ENCODE assay signal across 10 cellular contexts in genomic region chr11:128417607-128418324, GRCh38.
DNase-seq lines count a peak whose midpoint lies in the region; ATAC-seq, FAIRE-seq and TF ChIP-seq lines count a peak whose summit lies in the region.
"Had no signal": no experiment of that assay in that cellular context is flagged by ENCODE, and none has a peak within 500 bp of the region (broad histone marks: within the 10 kb centered on the region; RNA-seq: fewer than 3 reads in every experiment).

No MANE protein-coding gene starts in this region.

- 12% methylated on average over 5 of the region's 5 CpGs for WGBS in HepG2 (ENCODE audit: low lambda C conversion rate)
- 28 to 34% methylated on average over 5 of the region's 5 CpGs for WGBS in testis, 2 donors

- BruUV-seq in HepG2 (replicated peaks; lab: Mats Ljungman, UMichigan): no TSS peak

- no peaks in the 10 kb centered on the region for H4K20me1 ChIP-seq in HepG2 (ENCODE audit: insufficient read depth, low read length)

- ATAC-seq in HepG2: no peak
- ATAC-seq in HG03571 (IDR thresholded peaks at IDR 0.05; ENCODE audit: unreplicated experiment): no peak
- ATAC-seq: activated CD8-positive, alpha-beta T cell treated with anti-CD3 and anti-CD28 coated beads for 36 hours; stimulated activated naive B cell treated with anti-CD40 and anti-IgM and Interleukin-4, amounts not matched to agents 10 μg/mL and 1 μg/mL and 100 μg/mL, for 72 hours had no signal

- CTCF ChIA-PET in HepG2 (lab: Yijun Ruan, JAX; ENCODE audit: low intra/inter-chr PET ratio, low total read pairs): no interaction called here

- no peak for FAIRE-seq in HepG2 (lab: Jason Lieb, UNC)

- H3K4me3 Mint-ChIP-seq in HFFc6: peak overlapping the region; percentile 54
- H3K4me3 Mint-ChIP-seq: activated CD8-positive, alpha-beta T cell treated with anti-CD3 and anti-CD28 coated beads for 36 hours; stimulated activated naive B cell treated with anti-CD40 and anti-IgM and Interleukin-4, amounts not matched to agents 10 μg/mL and 1 μg/mL and 100 μg/mL, for 72 hours had no signal

- H3K4me3 ChIP-seq in cardiac fibroblast (replicated peaks in 1 of 2; ENCODE audit: low read depth in 2 of 2, low read length in 2 of 2): no peak overlapping the region
- H3K4me3 ChIP-seq in HepG2 (replicated peaks in 1 of 3; ENCODE audit: insufficient read depth in 1 of 3, low read depth in 2 of 3, low read length in 3 of 3): no peak overlapping the region
- H3K4me3 ChIP-seq in testis: no peak overlapping the region

- H3K9ac ChIP-seq in HepG2 (ENCODE audit: insufficient read depth, low read depth, low read length): no peak overlapping the region

- TF ChIP-seq EP300 in HepG2 (IDR thresholded peaks at IDR 0.05; ENCODE audit: low read depth in 2 of 2, low read length in 2 of 2): no peak
- no peak for TF ChIP-seq EP300 in HepG2 (CRISPR knock-in tag; IDR thresholded peaks at IDR 0.05; ENCODE audit: borderline replicate concordance)

- TF ChIP-seq CTCF in HFFc6 (IDR thresholded peaks at IDR 0.05) (no peak), cardiac fibroblast (IDR thresholded peaks at IDR 0.05; ENCODE audit: low read depth, low read length) (no peak), HepG2 (CRISPR knock-in tag; IDR thresholded peaks at IDR 0.05) (no peak), testis (IDR thresholded peaks at IDR 0.05) (no peak)

- H3K27me3 ChIP-seq in HepG2 (ENCODE audit: control insufficient read depth in 1 of 2, insufficient read depth in 2 of 2, low read length in 2 of 2) (no peaks in the 10 kb centered on the region), testis (no peaks in the 10 kb centered on the region)

- peaks cover 79% of the 10 kb centered on the region for H3K4me1 Mint-ChIP-seq in HFFc6 (ENCODE audit: low read depth)

- in situ Hi-C loops in HepG2 (cut with HindIII; ENCODE audit: extremely low pct_ligation_motif_present, low pct_unique_long_range_greater_than_20kb): no loop called here

- intact Hi-C loops in HepG2 (cut with micrococcal nuclease; ENCODE audit: unreplicated experiment) (no loop called here), testis (cut with DNase I; ENCODE audit: low total_unique reads) (no loop called here)

- no peak overlapping the region for H3K4me2 ChIP-seq in HepG2 (ENCODE audit: low read depth, low read length)

- H3K79me2 ChIP-seq in HepG2 (ENCODE audit: insufficient read depth, low read length): no peaks in the 10 kb centered on the region

- no peaks in the 10 kb centered on the region for H3K9me3 ChIP-seq in HepG2 (ENCODE audit: low read length)
- no peaks in the 10 kb centered on the region for H3K9me3 ChIP-seq in testis

- H3K36me3 Mint-ChIP-seq in HFFc6 (ENCODE audit: low read depth): no peaks in the 10 kb centered on the region
- H3K36me3 Mint-ChIP-seq: stimulated activated naive B cell treated with anti-CD40 and anti-IgM and Interleukin-4, amounts not matched to agents 10 μg/mL and 1 μg/mL and 100 μg/mL, for 72 hours had no signal

- H2AFZ ChIP-seq in HepG2 (ENCODE audit: low read length): no peak overlapping the region

- H3K9me3 Mint-ChIP-seq in HFFc6: no peaks in the 10 kb centered on the region
- H3K9me3 Mint-ChIP-seq: activated CD8-positive, alpha-beta T cell treated with anti-CD3 and anti-CD28 coated beads for 36 hours; stimulated activated naive B cell treated with anti-CD40 and anti-IgM and Interleukin-4, amounts not matched to agents 10 μg/mL and 1 μg/mL and 100 μg/mL, for 72 hours had no signal

- TF ChIP-seq RAD21 in HepG2 (CRISPR knock-in tag; IDR thresholded peaks at IDR 0.05): no peak

- DNase-seq in HFFc6: peak; percentile 89
- DNase-seq in cardiac fibroblast (ENCODE audit: low read depth in 2 of 2): peak; percentile 90 to 91
- no peak for DNase-seq in HepG2 (ENCODE audit: low spot score)
- DNase-seq in testis: peak; percentile 52
- DNase-seq in NCI-H2029 treated with DMSO at 0.1 percent for 48 hours (lab: John Stamatoyannopoulos, UW): no peak
- DNase-seq in C1 segment of cervical spinal cord (lab: John Stamatoyannopoulos, UW): no peak
- DNase-seq: activated CD8-positive, alpha-beta T cell treated with anti-CD3 and anti-CD28 coated beads for 36 hours; NCI-H526 treated with DMSO at 0.1 percent for 48 hours; stimulated activated naive B cell treated with anti-CD40 and anti-IgM and Interleukin-4, amounts not matched to agents 10 μg/mL and 1 μg/mL and 100 μg/mL, for 72 hours had no signal

- H3K4me1 ChIP-seq in HepG2 (ENCODE audit: insufficient read depth, low read length): 0 out of 2 replicates have a peak, but pooled peaks cover 4% of the 10 kb centered on the region
- H3K4me1 ChIP-seq in testis: peaks cover 14% of the 10 kb centered on the region

- H3K27ac ChIP-seq in HepG2 (ENCODE audit: extremely low read length, insufficient read depth, low read length) (no peak overlapping the region), testis (peak overlapping the region; percentile 3 to 39)

- TF ChIP-seq POLR2A in HepG2 (IDR thresholded peaks at IDR 0.05; ENCODE audit: insufficient read depth in 1 of 2, low read depth in 2 of 2, low read length in 2 of 2): no peak
- no peak for TF ChIP-seq POLR2A in testis (IDR thresholded peaks at IDR 0.05)

- H3K27me3 Mint-ChIP-seq in HFFc6 (ENCODE audit: insufficient read depth): no peaks in the 10 kb centered on the region
- H3K27me3 Mint-ChIP-seq: activated CD8-positive, alpha-beta T cell treated with anti-CD3 and anti-CD28 coated beads for 36 hours; stimulated activated naive B cell treated with anti-CD40 and anti-IgM and Interleukin-4, amounts not matched to agents 10 μg/mL and 1 μg/mL and 100 μg/mL, for 72 hours had no signal

- peak overlapping the region; percentile 83 for H3K27ac Mint-ChIP-seq in HFFc6
- H3K27ac Mint-ChIP-seq: activated CD8-positive, alpha-beta T cell treated with anti-CD3 and anti-CD28 coated beads for 36 hours; stimulated activated naive B cell treated with anti-CD40 and anti-IgM and Interleukin-4, amounts not matched to agents 10 μg/mL and 1 μg/mL and 100 μg/mL, for 72 hours had no signal

- POLR2A ChIA-PET in HepG2 (lab: Yijun Ruan, JAX): no interaction called here

- H3K36me3 ChIP-seq in HepG2 (replicated peaks in 1 of 2; ENCODE audit: control insufficient read depth in 1 of 2, insufficient read depth in 2 of 2, low read length in 2 of 2) (no peaks in the 10 kb centered on the region), testis (ENCODE audit: low read depth, missing control alignments) (no peaks in the 10 kb centered on the region)

TF ChIP-seq in HepG2, 621 proteins besides CTCF, POLR2A, EP300 and RAD21:
- no peak for TF ChIP-seq GFI1 (CRISPR knock-in tag; IDR thresholded peaks at IDR 0.05; ENCODE audit: borderline replicate concordance)
- no peak for TF ChIP-seq EHMT2 (IDR thresholded peaks at IDR 0.05; ENCODE audit: borderline replicate concordance, low read depth, low read length)
- peak; percentile 30; the same call in 1 of the 2 replicates for TF ChIP-seq CEBPB (IDR thresholded peaks at IDR 0.05; ENCODE audit: borderline replicate concordance, low read depth, low read length)
TF ChIP-seq in HepG2: peak in this region for 1.

Comparison
In these comparisons a context has a peak if more than half of its experiments do, and no peak if none do; other contexts are left out.
1. DNase-seq: peak in HFFc6 (single experiment), cardiac fibroblast (2 of 2) and testis (single experiment); none in HepG2 (single experiment), NCI-H2029 treated with DMSO at 0.1 percent for 48 hours (single experiment) and C1 segment of cervical spinal cord (0 of 14).